Comparison of ENCODE assay signal across 1 cellular context in the genomic region with DNA sequence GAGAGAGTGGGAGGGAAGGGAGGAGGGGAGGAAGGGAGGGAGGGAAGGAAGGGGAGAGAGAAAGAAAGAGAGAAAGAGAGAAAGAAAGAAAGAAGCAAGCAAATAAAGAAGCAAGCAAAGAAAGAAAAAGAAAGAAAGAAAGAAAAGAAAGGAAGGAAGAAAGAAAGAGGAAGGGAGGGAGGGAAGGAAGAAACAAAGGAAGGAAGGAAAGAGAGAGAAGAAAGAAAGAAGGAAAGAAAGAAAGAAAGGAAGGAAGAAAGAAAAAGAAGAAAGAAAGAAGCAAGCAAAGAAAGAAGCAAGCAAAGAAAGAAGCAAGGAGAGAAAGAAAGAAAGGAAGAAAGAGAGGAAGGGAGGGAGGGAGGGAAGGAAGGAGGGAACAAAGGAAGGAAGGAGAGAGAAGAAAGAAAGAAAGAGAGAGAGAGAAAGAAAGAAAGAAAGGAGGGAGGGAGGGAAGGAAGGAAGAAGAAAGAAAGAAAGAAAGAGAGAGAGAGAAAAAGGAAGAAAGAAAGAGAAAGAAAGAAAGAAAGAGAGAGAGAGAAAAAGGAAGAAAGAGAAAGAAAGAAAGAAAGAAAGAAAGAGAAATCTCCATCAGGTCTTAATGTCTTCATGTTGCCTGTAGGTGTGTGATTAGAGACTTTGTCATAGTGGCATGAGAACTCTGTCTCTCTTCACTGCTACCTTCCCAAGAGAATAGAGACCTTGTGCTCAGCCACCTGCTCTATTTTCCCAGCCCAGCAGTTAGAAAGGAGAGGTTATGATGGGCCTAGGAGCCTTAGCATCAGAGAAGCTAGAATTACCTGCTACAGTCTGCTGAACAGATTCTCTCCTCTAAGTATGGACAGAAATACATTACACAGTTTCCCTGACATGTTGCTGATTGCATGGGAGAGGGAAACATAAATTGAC.
A peak's percentile ranks its signal among the peaks of the same experiment; 100 is the strongest.
TF ChIP-seq lines count a peak whose summit lies in the region.

No MANE protein-coding gene starts in this region.

TF ChIP-seq in HepG2, 621 proteins besides CTCF, POLR2A, EP300 and RAD21:
- TF ChIP-seq FOXP1 (IDR thresholded peaks at IDR 0.05) (peak; percentile 39; the same call in 1 of the 2 replicates), FOXP1 (CRISPR knock-in tag; IDR thresholded peaks at IDR 0.05) (no peak), HNRNPK (IDR thresholded peaks at IDR 0.05; ENCODE audit: low read depth, low read length, poor library complexity, severe bottlenecking) (peak; percentile 21), ZNF343 (CRISPR knock-in tag; IDR thresholded peaks at IDR 0.05) (no peak)
